Comparison of ENCODE assay signal across 8 cellular contexts in genomic region chr5:172740483-172741205, GRCh38. TPM values are rescaled to one million over a fixed set of nuclear protein-coding genes. Genes with fewer than 3 reads are reported as not detected.
A peak's percentile ranks its signal among the peaks of the same experiment; 100 is the strongest.
DNase-seq lines count a peak whose midpoint lies in the region; ATAC-seq and TF ChIP-seq lines count a peak whose summit lies in the region.

No MANE protein-coding gene starts in this region.

- intact Hi-C loops in activated CD4-positive, alpha-beta T cell treated with anti-CD3 and anti-CD28 coated beads for 36 hours (cut with DNase I, micrococcal nuclease): no loop called here
- intact Hi-C loops in uterus (cut with DNase I; ENCODE audit: low total_unique reads): no loop called here

- H3K4me1 ChIP-seq in uterus: no peaks in the 10 kb centered on the region

- POLR2A ChIA-PET in activated CD4-positive, alpha-beta T cell treated with anti-CD3 and anti-CD28 coated beads for 36 hours (lab: Charles Lee): no interaction called here

- no peaks in the 10 kb centered on the region for H3K36me3 ChIP-seq in uterus

- DNase-seq in activated CD4-positive, alpha-beta T cell treated with anti-CD3 and anti-CD28 coated beads for 36 hours: no peak
- DNase-seq in activated CD4-positive, alpha-beta T cell treated with anti-CD3 and anti-CD28 coated beads for 48 hours: no peak
- DNase-seq in chondrocyte (ENCODE audit: low spot score) (peak; percentile 97), memory B cell (ENCODE audit: low spot score in 2 of 2) (no peak), uterus (peak; percentile 71 to 75)
- no peak for DNase-seq in stimulated activated CD8-positive, alpha-beta memory T cell treated with anti-CD3 and anti-CD28 coated beads, Interleukin-4, amount 100 ng/mL, for 48 hours

- no peak for TF ChIP-seq CTCF in chondrocyte (IDR thresholded peaks at IDR 0.05)
- no peak for TF ChIP-seq CTCF in uterus (IDR thresholded peaks at IDR 0.05)

- peak overlapping the region; percentile 3 for H3K27ac Mint-ChIP-seq in activated CD4-positive, alpha-beta T cell treated with anti-CD3 and anti-CD28 coated beads for 36 hours
- peak overlapping the region; percentile 100 for H3K27ac Mint-ChIP-seq in chondrocyte (ENCODE audit: unreplicated experiment)
- H3K27ac Mint-ChIP-seq in memory B cell: peak overlapping the region; percentile 71

- H3K27me3 ChIP-seq in uterus: no peaks in the 10 kb centered on the region

- H3K4me1 Mint-ChIP-seq in activated CD4-positive, alpha-beta T cell treated with anti-CD3 and anti-CD28 coated beads for 36 hours: no peaks in the 10 kb centered on the region
- H3K4me1 Mint-ChIP-seq in chondrocyte (ENCODE audit: low read depth) (peaks cover 56% of the 10 kb centered on the region), memory B cell (peaks cover 19% of the 10 kb centered on the region)

- H3K36me3 Mint-ChIP-seq in activated CD4-positive, alpha-beta T cell treated with anti-CD3 and anti-CD28 coated beads for 36 hours (ENCODE audit: low read depth): no peaks in the 10 kb centered on the region
- H3K36me3 Mint-ChIP-seq in chondrocyte (ENCODE audit: low read depth): no peaks in the 10 kb centered on the region
- peaks cover 2% of the 10 kb centered on the region for H3K36me3 Mint-ChIP-seq in memory B cell

- no peak overlapping the region for H3K4me3 ChIP-seq in uterus

- H3K9me3 ChIP-seq in uterus: no peaks in the 10 kb centered on the region

- CTCF ChIA-PET in activated CD4-positive, alpha-beta T cell treated with anti-CD3 and anti-CD28 coated beads for 36 hours (lab: Charles Lee): interaction anchor here (1.0 kb wide), 2 partner anchors 24 to 26 kb away, joined by 3 to 4 read pairs; no protein-coding TSS in a partner anchor

- TF ChIP-seq POLR2A in uterus (IDR thresholded peaks at IDR 0.05): no peak

- no peak overlapping the region for H3K4me3 Mint-ChIP-seq in activated CD4-positive, alpha-beta T cell treated with anti-CD3 and anti-CD28 coated beads for 36 hours
- no peak overlapping the region for H3K4me3 Mint-ChIP-seq in chondrocyte (ENCODE audit: unreplicated experiment)
- no peak overlapping the region for H3K4me3 Mint-ChIP-seq in memory B cell

- H3K27ac ChIP-seq in uterus: peak overlapping the region; percentile 76 to 84

- no peaks in the 10 kb centered on the region for H3K9me3 Mint-ChIP-seq in activated CD4-positive, alpha-beta T cell treated with anti-CD3 and anti-CD28 coated beads for 36 hours (ENCODE audit: low read depth)
- H3K9me3 Mint-ChIP-seq in chondrocyte (ENCODE audit: low read depth) (no peaks in the 10 kb centered on the region), memory B cell (peaks cover 5% of the 10 kb centered on the region)

- ATAC-seq in activated CD4-positive, alpha-beta T cell treated with anti-CD3 and anti-CD28 coated beads for 36 hours: no peak
- no peak for ATAC-seq in memory B cell (ENCODE audit: low read depth)
- ATAC-seq in GM18873 (IDR thresholded peaks at IDR 0.05; ENCODE audit: low FRiP score, unreplicated experiment): no peak
- ATAC-seq in HG02763 (IDR thresholded peaks at IDR 0.05; ENCODE audit: unreplicated experiment): no peak

- H3K27me3 Mint-ChIP-seq in activated CD4-positive, alpha-beta T cell treated with anti-CD3 and anti-CD28 coated beads for 36 hours: no peaks in the 10 kb centered on the region
- no peaks in the 10 kb centered on the region for H3K27me3 Mint-ChIP-seq in chondrocyte (ENCODE audit: low read depth)
- no peaks in the 10 kb centered on the region for H3K27me3 Mint-ChIP-seq in memory B cell

RNA-seq across cellular contexts. Expression of gene DUSP1, which starts 30.4 kb away (rescaled TPM):
- total RNA-seq in activated CD4-positive, alpha-beta T cell treated with anti-CD3 and anti-CD28 coated beads for 36 hours: 1 to 10 TPM; 6.7 to 7.4 TPM
- total RNA-seq in chondrocyte (91.5 to 171 TPM (median 150 TPM) in 3 replicates), uterus (1,000 to 10,000 TPM in 1 of 4 donors, 100 to 1,000 TPM in 3; 189 to 2,046 (median 515) TPM)

Comparison
In these comparisons a context has a peak if more than half of its experiments do, and no peak if none do; other contexts are left out.
1. DNase-seq: peak in chondrocyte (single experiment) and uterus (2 of 2); none in activated CD4-positive, alpha-beta T cell treated with anti-CD3 and anti-CD28 coated beads for 36 hours (single experiment), activated CD4-positive, alpha-beta T cell treated with anti-CD3 and anti-CD28 coated beads for 48 hours (single experiment), memory B cell (0 of 2) and stimulated activated CD8-positive, alpha-beta memory T cell treated with anti-CD3 and anti-CD28 coated beads, Interleukin-4, amount 100 ng/mL, for 48 hours (single experiment).
2. H3K27ac Mint-ChIP-seq: peak in every context shown above with its lines; median percentile 100 in chondrocyte; 71 in memory B cell; 3 in activated CD4-positive, alpha-beta T cell treated with anti-CD3 and anti-CD28 coated beads for 36 hours.
3. RNA of gene DUSP1, which starts 30.4 kb away (total RNA-seq): 189 to 2,046 TPM in uterus and 91.5 to 171 TPM in chondrocyte; 6.7 to 7.4 TPM in activated CD4-positive, alpha-beta T cell treated with anti-CD3 and anti-CD28 coated beads for 36 hours; every median in the first group is over 10 times any median in the second.